ENCODE assay signal across 1 cellular context in the genomic region with DNA sequence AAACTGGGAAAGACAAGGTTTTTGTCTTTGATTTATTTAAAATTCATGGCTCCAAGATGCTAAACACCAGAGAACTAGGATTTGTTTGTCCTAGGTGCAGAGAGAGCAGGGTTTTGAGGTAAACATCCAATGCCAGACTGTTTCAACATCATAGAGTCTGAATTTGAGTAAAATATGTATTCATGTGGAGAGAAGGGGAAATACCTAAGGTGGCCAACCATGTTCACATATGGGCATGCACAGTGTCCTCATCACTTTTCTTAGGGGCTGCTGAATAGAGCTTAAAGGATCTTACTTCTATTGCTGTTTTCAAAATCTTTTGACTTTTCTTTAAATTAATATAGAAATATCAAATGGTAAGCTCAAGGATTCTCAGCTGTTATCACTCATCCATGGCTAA.
TF ChIP-seq lines count a peak whose summit lies in the region.

No MANE protein-coding gene starts in this region.

TF ChIP-seq in GM12878, 131 proteins besides CTCF, POLR2A, EP300 and RAD21 (continued from another document):
- TF ChIP-seq, protein P1, sequence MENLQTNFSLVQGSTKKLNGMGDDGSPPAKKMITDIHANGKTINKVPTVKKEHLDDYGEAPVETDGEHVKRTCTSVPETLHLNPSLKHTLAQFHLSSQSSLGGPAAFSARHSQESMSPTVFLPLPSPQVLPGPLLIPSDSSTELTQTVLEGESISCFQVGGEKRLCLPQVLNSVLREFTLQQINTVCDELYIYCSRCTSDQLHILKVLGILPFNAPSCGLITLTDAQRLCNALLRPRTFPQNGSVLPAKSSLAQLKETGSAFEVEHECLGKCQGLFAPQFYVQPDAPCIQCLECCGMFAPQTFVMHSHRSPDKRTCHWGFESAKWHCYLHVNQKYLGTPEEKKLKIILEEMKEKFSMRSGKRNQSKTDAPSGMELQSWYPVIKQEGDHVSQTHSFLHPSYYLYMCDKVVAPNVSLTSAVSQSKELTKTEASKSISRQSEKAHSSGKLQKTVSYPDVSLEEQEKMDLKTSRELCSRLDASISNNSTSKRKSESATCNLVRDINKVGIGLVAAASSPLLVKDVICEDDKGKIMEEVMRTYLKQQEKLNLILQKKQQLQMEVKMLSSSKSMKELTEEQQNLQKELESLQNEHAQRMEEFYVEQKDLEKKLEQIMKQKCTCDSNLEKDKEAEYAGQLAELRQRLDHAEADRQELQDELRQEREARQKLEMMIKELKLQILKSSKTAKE (IDR thresholded peaks at IDR 0.05; ENCODE audit: low read depth, poor library complexity, severe bottlenecking), result no peak
- TF ChIP-seq PAX5 (IDR thresholded peaks at IDR 0.05; ENCODE audit: borderline replicate concordance, low read depth, low read length) (no peak), JUNB (IDR thresholded peaks at IDR 0.05) (peak; percentile 45), FOXK2 (IDR thresholded peaks at IDR 0.05) (no peak), SIX5 (IDR thresholded peaks at IDR 0.05; ENCODE audit: low read depth, low read length, severe bottlenecking) (no peak), IRF4 (IDR thresholded peaks at IDR 0.05; ENCODE audit: low read depth, low read length) (peak; percentile 53; the same call in 1 of the 2 replicates), SRF (IDR thresholded peaks at IDR 0.05; ENCODE audit: low read depth in 2 of 2, low read length in 2 of 2) (0 out of 4 replicates have a peak, but pooled peaks have one; percentile 11 to 64), ESRRA (IDR thresholded peaks at IDR 0.05; ENCODE audit: low read length) (no peak), ETV6 (conservative IDR thresholded peaks at IDR 0.05 in 1 of 2, IDR thresholded peaks at IDR 0.05 in 1 of 2; ENCODE audit: borderline replicate concordance in 1 of 2, low read depth in 1 of 2) (no peak), CBX5 (IDR thresholded peaks at IDR 0.05; ENCODE audit: low read depth) (no peak), STAT1 (conservative IDR thresholded peaks at IDR 0.05) (no peak), CREM (IDR thresholded peaks at IDR 0.05; ENCODE audit: low read depth) (0 out of 2 replicates have a peak, but pooled peaks have one; percentile 13), POLR2AphosphoS5 (IDR thresholded peaks at IDR 0.05; ENCODE audit: low read length) (no peak), MYC (IDR thresholded peaks at IDR 0.05; ENCODE audit: insufficient read depth, insufficient read length, insufficient replicate concordance, low read length, severe bottlenecking) (no peak), STAT3 (IDR thresholded peaks at IDR 0.05; ENCODE audit: low read depth, low read length) (no peak), PML (IDR thresholded peaks at IDR 0.05; ENCODE audit: low read length) (no peak)
- TF ChIP-seq, protein P2, sequence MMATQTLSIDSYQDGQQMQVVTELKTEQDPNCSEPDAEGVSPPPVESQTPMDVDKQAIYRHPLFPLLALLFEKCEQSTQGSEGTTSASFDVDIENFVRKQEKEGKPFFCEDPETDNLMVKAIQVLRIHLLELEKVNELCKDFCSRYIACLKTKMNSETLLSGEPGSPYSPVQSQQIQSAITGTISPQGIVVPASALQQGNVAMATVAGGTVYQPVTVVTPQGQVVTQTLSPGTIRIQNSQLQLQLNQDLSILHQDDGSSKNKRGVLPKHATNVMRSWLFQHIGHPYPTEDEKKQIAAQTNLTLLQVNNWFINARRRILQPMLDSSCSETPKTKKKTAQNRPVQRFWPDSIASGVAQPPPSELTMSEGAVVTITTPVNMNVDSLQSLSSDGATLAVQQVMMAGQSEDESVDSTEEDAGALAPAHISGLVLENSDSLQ (IDR thresholded peaks at IDR 0.05), result no peak
- TF ChIP-seq, protein P3, sequence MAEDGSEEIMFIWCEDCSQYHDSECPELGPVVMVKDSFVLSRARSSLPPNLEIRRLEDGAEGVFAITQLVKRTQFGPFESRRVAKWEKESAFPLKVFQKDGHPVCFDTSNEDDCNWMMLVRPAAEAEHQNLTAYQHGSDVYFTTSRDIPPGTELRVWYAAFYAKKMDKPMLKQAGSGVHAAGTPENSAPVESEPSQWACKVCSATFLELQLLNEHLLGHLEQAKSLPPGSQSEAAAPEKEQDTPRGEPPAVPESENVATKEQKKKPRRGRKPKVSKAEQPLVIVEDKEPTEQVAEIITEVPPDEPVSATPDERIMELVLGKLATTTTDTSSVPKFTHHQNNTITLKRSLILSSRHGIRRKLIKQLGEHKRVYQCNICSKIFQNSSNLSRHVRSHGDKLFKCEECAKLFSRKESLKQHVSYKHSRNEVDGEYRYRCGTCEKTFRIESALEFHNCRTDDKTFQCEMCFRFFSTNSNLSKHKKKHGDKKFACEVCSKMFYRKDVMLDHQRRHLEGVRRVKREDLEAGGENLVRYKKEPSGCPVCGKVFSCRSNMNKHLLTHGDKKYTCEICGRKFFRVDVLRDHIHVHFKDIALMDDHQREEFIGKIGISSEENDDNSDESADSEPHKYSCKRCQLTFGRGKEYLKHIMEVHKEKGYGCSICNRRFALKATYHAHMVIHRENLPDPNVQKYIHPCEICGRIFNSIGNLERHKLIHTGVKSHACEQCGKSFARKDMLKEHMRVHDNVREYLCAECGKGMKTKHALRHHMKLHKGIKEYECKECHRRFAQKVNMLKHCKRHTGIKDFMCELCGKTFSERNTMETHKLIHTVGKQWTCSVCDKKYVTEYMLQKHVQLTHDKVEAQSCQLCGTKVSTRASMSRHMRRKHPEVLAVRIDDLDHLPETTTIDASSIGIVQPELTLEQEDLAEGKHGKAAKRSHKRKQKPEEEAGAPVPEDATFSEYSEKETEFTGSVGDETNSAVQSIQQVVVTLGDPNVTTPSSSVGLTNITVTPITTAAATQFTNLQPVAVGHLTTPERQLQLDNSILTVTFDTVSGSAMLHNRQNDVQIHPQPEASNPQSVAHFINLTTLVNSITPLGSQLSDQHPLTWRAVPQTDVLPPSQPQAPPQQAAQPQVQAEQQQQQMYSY (CRISPR knock-in tag; IDR thresholded peaks at IDR 0.05), result no peak
- TF ChIP-seq, protein P4, sequence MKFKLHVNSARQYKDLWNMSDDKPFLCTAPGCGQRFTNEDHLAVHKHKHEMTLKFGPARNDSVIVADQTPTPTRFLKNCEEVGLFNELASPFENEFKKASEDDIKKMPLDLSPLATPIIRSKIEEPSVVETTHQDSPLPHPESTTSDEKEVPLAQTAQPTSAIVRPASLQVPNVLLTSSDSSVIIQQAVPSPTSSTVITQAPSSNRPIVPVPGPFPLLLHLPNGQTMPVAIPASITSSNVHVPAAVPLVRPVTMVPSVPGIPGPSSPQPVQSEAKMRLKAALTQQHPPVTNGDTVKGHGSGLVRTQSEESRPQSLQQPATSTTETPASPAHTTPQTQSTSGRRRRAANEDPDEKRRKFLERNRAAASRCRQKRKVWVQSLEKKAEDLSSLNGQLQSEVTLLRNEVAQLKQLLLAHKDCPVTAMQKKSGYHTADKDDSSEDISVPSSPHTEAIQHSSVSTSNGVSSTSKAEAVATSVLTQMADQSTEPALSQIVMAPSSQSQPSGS (IDR thresholded peaks at IDR 0.05; ENCODE audit: low read length), result no peak
